Comparison of ENCODE assay signal across 10 cellular contexts in the genomic region with DNA sequence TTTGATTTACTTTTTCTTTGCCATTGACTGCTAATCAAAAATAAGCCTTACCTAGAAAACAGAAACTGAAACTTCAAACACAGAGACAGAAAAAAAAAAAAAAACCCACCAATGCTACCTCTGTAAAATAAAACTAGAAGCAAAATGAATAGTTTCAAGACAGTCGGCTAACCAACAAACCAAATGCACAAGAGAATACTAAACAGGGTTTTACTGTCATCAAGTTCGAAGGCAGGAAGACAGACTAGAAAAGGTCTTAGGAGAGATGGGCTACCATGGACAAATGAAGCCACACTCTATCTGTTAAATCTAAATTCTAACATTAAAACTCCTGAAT. TPM values are rescaled to one million over a fixed set of nuclear protein-coding genes. Genes with fewer than 3 reads are reported as not detected.
A peak's percentile ranks its signal among the peaks of the same experiment; 100 is the strongest.
DNase-seq lines count a peak whose midpoint lies in the region; ATAC-seq, FAIRE-seq and TF ChIP-seq lines count a peak whose summit lies in the region.
"Had no signal": no experiment of that assay in that cellular context is flagged by ENCODE, and none has a peak within 500 bp of the region (broad histone marks: within the 10 kb centered on the region; RNA-seq: fewer than 3 reads in every experiment).

No MANE protein-coding gene starts in this region.

- H3K9me3 Mint-ChIP-seq in astrocyte (ENCODE audit: unreplicated experiment) (no peaks in the 10 kb centered on the region), endothelial cell (ENCODE audit: unreplicated experiment) (no peaks in the 10 kb centered on the region)

- H3K27ac ChIP-seq in astrocyte (ENCODE audit: low read depth, low read length) (no peak overlapping the region), testis (no peak overlapping the region)

- H3K36me3 ChIP-seq in astrocyte (ENCODE audit: insufficient read depth, low read length) (peaks cover 20% of the 10 kb centered on the region), testis (ENCODE audit: low read depth, missing control alignments) (no peaks in the 10 kb centered on the region)

- ATAC-seq in GM19467 (IDR thresholded peaks at IDR 0.05; ENCODE audit: unreplicated experiment) (peak; percentile 60), HG03159 (IDR thresholded peaks at IDR 0.05; ENCODE audit: unreplicated experiment) (peak; percentile 46)

- no peak for TF ChIP-seq CTCF in GM10266 (IDR thresholded peaks at IDR 0.05; ENCODE audit: control insufficient read depth, insufficient read depth, low read depth, missing control alignments)
- no peak for TF ChIP-seq CTCF in astrocyte (IDR thresholded peaks at IDR 0.05; ENCODE audit: insufficient read depth, low read depth, low read length)
- TF ChIP-seq CTCF in endothelial cell (IDR thresholded peaks at IDR 0.05; ENCODE audit: unreplicated experiment), result no peak
- TF ChIP-seq CTCF in testis (IDR thresholded peaks at IDR 0.05), result no peak

- H3K27ac Mint-ChIP-seq in astrocyte (ENCODE audit: unreplicated experiment), result no peak overlapping the region
- H3K27ac Mint-ChIP-seq in endothelial cell (ENCODE audit: unreplicated experiment), result no peak overlapping the region

- WGBS in testis, 2 donors, result 82 to 84% methylated on average over 2 of the region's 2 CpGs

- peaks cover 3% of the 10 kb centered on the region for H3K4me1 Mint-ChIP-seq in astrocyte (ENCODE audit: low read depth, unreplicated experiment)
- no peaks in the 10 kb centered on the region for H3K4me1 Mint-ChIP-seq in endothelial cell (ENCODE audit: unreplicated experiment)

- no peaks in the 10 kb centered on the region for H4K20me1 ChIP-seq in astrocyte (ENCODE audit: insufficient read depth, low read length)

- H2AFZ ChIP-seq in astrocyte (ENCODE audit: low read depth, low read length), result no peak overlapping the region

- no peaks in the 10 kb centered on the region for H3K79me2 ChIP-seq in astrocyte (ENCODE audit: insufficient read depth, low read length)

- H3K4me1 ChIP-seq in astrocyte (ENCODE audit: insufficient read depth, low read length), result no peaks in the 10 kb centered on the region
- H3K4me1 ChIP-seq in testis, result no peaks in the 10 kb centered on the region

- peak; percentile 39 for FAIRE-seq in astrocyte (lab: Jason Lieb, UNC)

- no peak for TF ChIP-seq POLR2A in testis (IDR thresholded peaks at IDR 0.05)

- no peaks in the 10 kb centered on the region for H3K27me3 Mint-ChIP-seq in astrocyte (ENCODE audit: low read depth, unreplicated experiment)
- H3K27me3 Mint-ChIP-seq in endothelial cell (ENCODE audit: unreplicated experiment), result no peaks in the 10 kb centered on the region

- no peak overlapping the region for H3K4me2 ChIP-seq in astrocyte (ENCODE audit: low read length)

- H3K9me3 ChIP-seq in astrocyte (ENCODE audit: insufficient read depth, low read depth, low read length) (no peaks in the 10 kb centered on the region), testis (no peaks in the 10 kb centered on the region)

- H3K4me3 Mint-ChIP-seq in astrocyte (ENCODE audit: unreplicated experiment) (no peak overlapping the region), endothelial cell (ENCODE audit: unreplicated experiment) (no peak overlapping the region)

- intact Hi-C loops in cardiac septum (cut with DNase I) (no loop called here), testis (cut with DNase I; ENCODE audit: low total_unique reads) (no loop called here)

- peaks cover 7% of the 10 kb centered on the region for H3K36me3 Mint-ChIP-seq in astrocyte (ENCODE audit: low read depth, unreplicated experiment)
- H3K36me3 Mint-ChIP-seq in endothelial cell (ENCODE audit: low read depth, unreplicated experiment), result peaks cover 4% of the 10 kb centered on the region

- H3K9ac ChIP-seq in astrocyte (ENCODE audit: low read length), result no peak overlapping the region

- H3K27me3 ChIP-seq in astrocyte (ENCODE audit: insufficient read depth, low read length), result no peaks in the 10 kb centered on the region
- H3K27me3 ChIP-seq in testis, result no peaks in the 10 kb centered on the region

- DNase-seq in GM10266 (ENCODE audit: extremely low spot score) (peak; percentile 48), astrocyte (ENCODE audit: low read depth) (no peak), cardiac septum (ENCODE audit: low spot score) (no peak), DMS53 treated with DMSO at 0.1 percent for 48 hours (lab: John Stamatoyannopoulos, UW; ENCODE audit: unreplicated experiment) (no peak), endothelial cell (ENCODE audit: low spot score) (no peak), testis (no peak)
- DNase-seq: DMS79 treated with DMSO at 0.1 percent for 48 hours, midbrain had no signal

- H3K4me3 ChIP-seq in astrocyte (ENCODE audit: insufficient read depth, low read depth, low read length) (no peak overlapping the region), testis (no peak overlapping the region)

RNA-seq across cellular contexts. Expression of a gene that starts 59.5 kb away (rescaled TPM):
- 108 and 117 TPM in 2 replicates for total RNA-seq in astrocyte
- total RNA-seq in cardiac septum, result 64.8 TPM
- 71.9 TPM for total RNA-seq in endothelial cell (ENCODE audit: unreplicated experiment)
- total RNA-seq in testis, result 10 to 100 TPM; 40.0 to 40.7 TPM
- polyA plus RNA-seq in testis (ENCODE audit: insufficient read depth, low read depth, low replicate concordance), result 30.2 TPM
